ENCODE assay signal across 13 cellular contexts in genomic region chr2:45315881-45316280, GRCh38.
DNase-seq lines count a peak whose midpoint lies in the region; ATAC-seq and TF ChIP-seq lines count a peak whose summit lies in the region.
"Had no signal": no experiment of that assay in that cellular context is flagged by ENCODE, and none has a peak within 500 bp of the region (broad histone marks: within the 10 kb centered on the region; RNA-seq: fewer than 3 reads in every experiment).

No MANE protein-coding gene starts in this region.

- no peak overlapping the region for H3K4me3 Mint-ChIP-seq in osteocyte (ENCODE audit: unreplicated experiment)
- H3K4me3 Mint-ChIP-seq: activated naive CD8-positive, alpha-beta T cell treated with anti-CD3 and anti-CD28 coated beads for 36 hours; dendritic cell treated with granulocyte-macrophage colony-stimulating factor and Interleukin-4, amounts not matched to agents 40 ng/mL and 50 ng/mL, for 4 days; WTC11 had no signal

- ATAC-seq in activated CD4-positive, CD25-positive, alpha-beta regulatory T cell treated with anti-CD3 and anti-CD28 coated beads, Interleukin-2, amount 50 U/mL, for 24 hours = no peak
- ATAC-seq: WTC11 had no signal

- no peaks in the 10 kb centered on the region for H3K27me3 Mint-ChIP-seq in osteocyte (ENCODE audit: unreplicated experiment)
- H3K27me3 Mint-ChIP-seq: activated naive CD8-positive, alpha-beta T cell treated with anti-CD3 and anti-CD28 coated beads for 36 hours had no signal

- no peak overlapping the region for H3K27ac Mint-ChIP-seq in osteocyte (ENCODE audit: unreplicated experiment)
- H3K27ac Mint-ChIP-seq: activated naive CD8-positive, alpha-beta T cell treated with anti-CD3 and anti-CD28 coated beads for 36 hours; dendritic cell treated with granulocyte-macrophage colony-stimulating factor and Interleukin-4, amounts not matched to agents 40 ng/mL and 50 ng/mL, for 4 days; progenitor cell of endocrine pancreas; WTC11 had no signal

- no peak for TF ChIP-seq CTCF in osteocyte (IDR thresholded peaks at IDR 0.05)

- peaks cover 4% of the 10 kb centered on the region for H3K9me3 Mint-ChIP-seq in osteocyte (ENCODE audit: unreplicated experiment)
- H3K9me3 Mint-ChIP-seq: activated naive CD8-positive, alpha-beta T cell treated with anti-CD3 and anti-CD28 coated beads for 36 hours; dendritic cell treated with granulocyte-macrophage colony-stimulating factor and Interleukin-4, amounts not matched to agents 40 ng/mL and 50 ng/mL, for 4 days had no signal

- H3K36me3 Mint-ChIP-seq in osteocyte (ENCODE audit: unreplicated experiment) = no peaks in the 10 kb centered on the region
- H3K36me3 Mint-ChIP-seq: activated naive CD8-positive, alpha-beta T cell treated with anti-CD3 and anti-CD28 coated beads for 36 hours had no signal

- DNase-seq in Daoy (ENCODE audit: low read depth) = peak; percentile 49
- DNase-seq in NCI-H226 = peak; percentile 51
- DNase-seq in dermis blood vessel endothelial cell = peak; percentile 58
- peak; percentile 64 for DNase-seq in non-pigmented ciliary epithelial cell (ENCODE audit: low read depth)
- no peak for DNase-seq in NCI-H2029 treated with DMSO at 0.1 percent for 48 hours (lab: John Stamatoyannopoulos, UW)
- DNase-seq in osteocyte (ENCODE audit: extremely low spot score, unreplicated experiment) = no peak
- no peak for DNase-seq in SKM-1 (lab: John Stamatoyannopoulos, UW; ENCODE audit: unreplicated experiment)
- DNase-seq: activated CD8-positive, alpha-beta memory T cell treated with anti-CD3 and anti-CD28 coated beads, Interleukin-2, amount 50 U/mL, for 48 hours; activated naive CD8-positive, alpha-beta T cell treated with anti-CD3 and anti-CD28 coated beads for 36 hours had no signal

- H3K4me1 Mint-ChIP-seq in osteocyte (ENCODE audit: unreplicated experiment) = no peaks in the 10 kb centered on the region
- H3K4me1 Mint-ChIP-seq: activated naive CD8-positive, alpha-beta T cell treated with anti-CD3 and anti-CD28 coated beads for 36 hours had no signal

Comparison
In these comparisons a context has a peak if more than half of its experiments do, and no peak if none do; other contexts are left out.
1. DNase-seq: peak in Daoy (single experiment), NCI-H226 (single experiment), dermis blood vessel endothelial cell (single experiment) and non-pigmented ciliary epithelial cell (single experiment); none in NCI-H2029 treated with DMSO at 0.1 percent for 48 hours (single experiment), osteocyte (single experiment) and SKM-1 (single experiment).